In the genomic region with DNA sequence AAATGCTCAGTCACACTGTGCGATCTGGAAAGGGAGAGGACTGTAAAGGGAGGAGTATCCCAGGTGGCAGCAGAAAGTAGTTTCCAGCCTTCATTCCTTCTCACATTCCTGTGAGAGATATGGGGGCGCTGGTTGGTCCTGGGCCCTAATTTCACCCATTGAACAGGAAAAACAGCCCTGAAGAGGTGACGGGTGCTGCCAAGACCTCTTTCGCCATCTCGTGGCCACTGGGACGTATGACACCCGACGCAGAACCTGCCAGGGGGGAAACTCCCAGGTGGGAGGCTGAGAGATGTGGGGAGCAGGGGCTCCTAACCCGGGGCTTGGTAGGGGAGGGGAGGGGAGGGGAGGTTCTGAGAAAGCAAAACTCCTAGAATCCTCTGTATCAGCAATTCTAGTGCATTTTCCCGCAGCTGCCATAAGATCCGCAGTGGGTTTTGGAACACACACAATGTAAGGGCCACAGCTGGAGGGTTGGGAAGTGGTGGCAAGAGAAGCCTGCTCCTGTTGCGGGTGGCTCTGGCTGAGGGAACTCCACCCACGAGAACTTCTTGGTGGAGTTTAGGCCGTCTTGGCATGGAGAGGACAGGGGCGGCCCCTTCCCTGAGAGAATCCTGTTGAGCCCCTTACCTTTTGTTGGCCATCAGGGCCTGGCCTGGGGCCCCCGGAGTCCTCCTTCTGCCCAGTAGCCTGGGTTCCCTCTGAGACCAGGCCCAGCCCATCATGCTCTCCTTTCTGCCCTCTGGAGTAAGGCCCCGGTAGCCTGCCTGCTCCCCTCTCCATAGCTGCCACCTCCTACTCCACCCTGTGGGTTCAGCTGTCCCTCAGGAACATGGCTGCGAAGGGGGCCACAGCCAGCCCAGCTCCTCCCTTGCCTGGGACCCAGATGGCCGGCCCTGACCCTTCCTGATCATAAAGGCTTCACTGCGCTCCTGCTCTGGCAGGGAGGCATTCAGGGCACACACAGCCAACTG, we compare ENCODE assay signal across 8 cellular contexts.
A peak's percentile ranks its signal among the peaks of the same experiment; 100 is the strongest.
DNase-seq lines count a peak whose midpoint lies in the region; ATAC-seq, FAIRE-seq and TF ChIP-seq lines count a peak whose summit lies in the region.

No MANE protein-coding gene starts in this region.

- H3K9me3 ChIP-seq in smooth muscle cell (replicated peaks; ENCODE audit: low read depth) = no peaks in the 10 kb centered on the region

- ATAC-seq in HG02840 (IDR thresholded peaks at IDR 0.05; ENCODE audit: low FRiP score, unreplicated experiment) = peak; percentile 58
- ATAC-seq in activated T-cell treated with anti-CD3 and anti-CD28 coated beads, Interleukin-2, amount 50 U/mL, for 4 hours = peak in 1 of 2 donors; percentile 63

- no peaks in the 10 kb centered on the region for H3K4me1 ChIP-seq in smooth muscle cell (ENCODE audit: low read depth)

- no peaks in the 10 kb centered on the region for H3K36me3 ChIP-seq in smooth muscle cell (ENCODE audit: low read depth)

- H4K20me1 ChIP-seq in smooth muscle cell (ENCODE audit: low read depth) = no peaks in the 10 kb centered on the region

- TF ChIP-seq CTCF in AG09309 (IDR thresholded peaks at IDR 0.05; ENCODE audit: control insufficient read depth, insufficient read depth, low read depth, low read length, missing control alignments) (peak; percentile 84), smooth muscle cell (IDR thresholded peaks at IDR 0.05; ENCODE audit: borderline replicate concordance, insufficient read depth, poor library complexity, severe bottlenecking) (peak; percentile 58)

- peak; percentile 96 for FAIRE-seq in GM12892 (lab: Jason Lieb, UNC)

- H3F3A ChIP-seq in smooth muscle cell (ENCODE audit: low read depth) = no peaks in the 10 kb centered on the region

- H3K4me1 Mint-ChIP-seq in activated T-cell treated with anti-CD3 and anti-CD28 coated beads, Interleukin-2, amount 50 U/mL, for 4 hours (ENCODE audit: low read depth) = no peaks in the 10 kb centered on the region

- H3K27me3 ChIP-seq in smooth muscle cell (ENCODE audit: low read depth) = no peaks in the 10 kb centered on the region

- TF ChIP-seq POLR2A in GM12892 (IDR thresholded peaks at IDR 0.05; ENCODE audit: low read depth, low read length) = no peak

- H3K9ac ChIP-seq in smooth muscle cell (ENCODE audit: low read depth) = no peak overlapping the region

- DNase-seq in AG09309 (ENCODE audit: low read depth) (no peak), GM12892 (ENCODE audit: insufficient read length) (peak; percentile 62), NCI-H82 treated with DMSO at 0.1 percent for 48 hours (lab: John Stamatoyannopoulos, UW; ENCODE audit: unreplicated experiment) (peak; percentile 3), head of caudate nucleus (peak in 39 of 42 donors; percentile 10 to 68 (median 34)), smooth muscle cell (lab: John Stamatoyannopoulos, UW; ENCODE audit: unreplicated experiment) (peak; percentile 1), GF-D8 (lab: John Stamatoyannopoulos, UW) (no peak)
- DNase-seq in activated T-cell treated with anti-CD3 and anti-CD28 coated beads, Interleukin-2, amount 50 U/mL, for 4 hours = peak; percentile 39

- no peaks in the 10 kb centered on the region for H3K9me3 Mint-ChIP-seq in activated T-cell treated with anti-CD3 and anti-CD28 coated beads, Interleukin-2, amount 50 U/mL, for 4 hours

- H2AFZ ChIP-seq in smooth muscle cell (ENCODE audit: low read depth) = no peak overlapping the region

- H3K79me2 ChIP-seq in smooth muscle cell (ENCODE audit: low read depth) = no peaks in the 10 kb centered on the region

- H3K4me3 ChIP-seq in AG09309 (ENCODE audit: control insufficient read depth, low read depth, low read length) (no peak overlapping the region), smooth muscle cell (no peak overlapping the region)

- no peak overlapping the region for H3K4me2 ChIP-seq in smooth muscle cell

- H3K27me3 Mint-ChIP-seq in activated T-cell treated with anti-CD3 and anti-CD28 coated beads, Interleukin-2, amount 50 U/mL, for 4 hours (ENCODE audit: low read depth) = peaks cover 2% of the 10 kb centered on the region

- no peaks in the 10 kb centered on the region for H3K36me3 Mint-ChIP-seq in activated T-cell treated with anti-CD3 and anti-CD28 coated beads, Interleukin-2, amount 50 U/mL, for 4 hours (ENCODE audit: insufficient read depth)

- 57% methylated on average over 16 of the region's 20 CpGs for WGBS in smooth muscle cell (ENCODE audit: low lambda C conversion rate)

- no peak overlapping the region for H3K27ac ChIP-seq in smooth muscle cell (ENCODE audit: low read depth)

- intact Hi-C loops in head of caudate nucleus (cut with DNase I) = no loop called here

- no peak overlapping the region for H3K4me3 Mint-ChIP-seq in activated T-cell treated with anti-CD3 and anti-CD28 coated beads, Interleukin-2, amount 50 U/mL, for 4 hours

Comparison
In these comparisons a context has a peak if more than half of its experiments do, and no peak if none do; other contexts are left out.
1. DNase-seq: peak in GM12892 (single experiment), NCI-H82 treated with DMSO at 0.1 percent for 48 hours (single experiment), activated T-cell treated with anti-CD3 and anti-CD28 coated beads, Interleukin-2, amount 50 U/mL, for 4 hours (single experiment), head of caudate nucleus (39 of 42) and smooth muscle cell (single experiment); none in AG09309 (single experiment) and GF-D8 (single experiment).